38 cellular contexts compared by ENCODE assay signal in the genomic region with DNA sequence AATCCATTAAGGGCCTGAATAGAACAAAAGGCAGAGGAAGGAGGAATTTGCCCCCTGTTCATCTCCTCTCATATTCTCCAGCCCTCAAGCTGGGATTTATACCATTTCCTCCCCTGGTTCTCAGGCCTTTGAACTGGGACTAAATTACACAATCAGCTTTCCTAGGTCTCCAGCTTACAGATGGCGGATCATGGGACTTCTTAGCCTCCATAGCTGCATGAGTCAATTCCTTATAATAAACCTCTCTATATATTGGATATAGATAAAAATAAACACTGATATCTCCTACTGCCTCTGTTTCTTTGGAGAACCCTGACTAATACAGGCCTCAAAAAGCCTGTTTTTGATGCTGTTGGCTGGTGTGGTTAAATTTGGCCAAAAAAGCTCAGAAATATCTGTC.
"Had no signal": no experiment of that assay in that cellular context is flagged by ENCODE, and none has a peak within 500 bp of the region (broad histone marks: within the 10 kb centered on the region; RNA-seq: fewer than 3 reads in every experiment).

No MANE protein-coding gene starts in this region.

- H3K4me3 ChIP-seq: adrenal gland, ascending aorta, body of pancreas, breast epithelium, cardiac muscle cell had no signal

- H3K4me1 ChIP-seq: adrenal gland, ascending aorta, body of pancreas, breast epithelium had no signal

- H3K9me3 ChIP-seq: adrenal gland, ascending aorta, body of pancreas, breast epithelium had no signal

- H3K27ac Mint-ChIP-seq: activated naive CD4-positive, alpha-beta T cell treated with anti-CD3 and anti-CD28 coated beads for 36 hours; activated naive CD4-positive, alpha-beta T cell treated with anti-CD3 and anti-CD28 coated beads, Interleukin-2, amount 10 ng/mL, durations not matched to agents 7 days and 5 days; activated naive CD4-positive, alpha-beta T cell treated with anti-CD3 and anti-CD28 coated beads, Interleukin-2, amount 50 U/mL, for 24 hours; activated naive CD4-positive, alpha-beta T cell treated with anti-CD3 and anti-CD28 coated beads, Interleukin-2, amount 50 U/mL, for 72 hours; activated naive CD8-positive, alpha-beta T cell; activated naive CD8-positive, alpha-beta T cell treated with anti-CD3 and anti-CD28 coated beads for 36 hours; activated naive CD8-positive, alpha-beta T cell treated with anti-CD3 and anti-CD28 coated beads, Interleukin-2, amount 10 ng/mL, durations not matched to agents 7 days and 5 days; activated naive CD8-positive, alpha-beta T cell treated with anti-CD3 and anti-CD28 coated beads, Interleukin-2, amount 50 U/mL, for 24 hours; activated T-cell treated with anti-CD3 and anti-CD28 coated beads, Interleukin-2, amount 50 U/mL, for 24 hours; activated T-cell treated with anti-CD3 and anti-CD28 coated beads, Interleukin-2, amount 50 U/mL, for 72 hours; activated T-helper 1 cell treated with anti-CD3 and anti-CD28 coated beads, Interleukin-12 subunit alpha, Interleukin-12 subunit beta, Interleukin-2, Interleukin-4 antibody, amounts not matched to agents 30 ng/mL and 10 ng/mL and 1 ng/mL, durations not matched to agents 14 hours and 24 hours and 36 hours; activated T-helper 17 cell treated with anti-CD3 and anti-CD28 coated beads, Interleukin-2, amount 50 U/mL, for 72 hours; activated T-helper 2 cell treated with anti-CD3 and anti-CD28 coated beads, Interferon-gamma antibody, Interleukin-2, Interleukin-4, amounts not matched to agents 10 μg/mL and 5 μg/mL and 100 μg/mL, durations not matched to agents 14 hours and 24 hours and 36 hours; brain had no signal

- H3K27me3 Mint-ChIP-seq: activated naive CD4-positive, alpha-beta T cell treated with anti-CD3 and anti-CD28 coated beads, Interleukin-2, amount 10 ng/mL, durations not matched to agents 7 days and 5 days; activated naive CD8-positive, alpha-beta T cell treated with anti-CD3 and anti-CD28 coated beads, Interleukin-2, amount 50 U/mL, for 24 hours; central memory CD8-positive, alpha-beta T cell had no signal

- DNase-seq: activated effector memory CD4-positive, alpha-beta T cell treated with anti-CD3 and anti-CD28 coated beads, Interleukin-2, amount 50 U/mL, for 16 hours; activated effector memory CD4-positive, alpha-beta T cell treated with Interleukin-2 at 50 U/mL for 16 hours; activated gamma-delta T cell; activated gamma-delta T cell treated with Interleukin-2 at 50 U/mL for 16 hours; activated naive CD4-positive, alpha-beta T cell; activated naive CD4-positive, alpha-beta T cell treated with anti-CD3 and anti-CD28 coated beads for 36 hours; activated naive CD4-positive, alpha-beta T cell treated with anti-CD3 and anti-CD28 coated beads, Interleukin-2, amount 10 ng/mL, durations not matched to agents 7 days and 5 days; activated naive CD4-positive, alpha-beta T cell treated with anti-CD3 and anti-CD28 coated beads, Interleukin-2, amount 50 U/mL, for 16 hours; activated naive CD4-positive, alpha-beta T cell treated with Interleukin-2 at 50 U/mL for 16 hours; activated naive CD8-positive, alpha-beta T cell treated with anti-CD3 and anti-CD28 coated beads for 36 hours; activated naive CD8-positive, alpha-beta T cell treated with anti-CD3 and anti-CD28 coated beads, Interleukin-2, amount 10 ng/mL, durations not matched to agents 7 days and 5 days; activated naive CD8-positive, alpha-beta T cell treated with anti-CD3 and anti-CD28 coated beads, Interleukin-2, amount 50 U/mL, for 24 hours; activated T-cell treated with anti-CD3 and anti-CD28 coated beads for 4 hours; activated T-cell treated with anti-CD3 and anti-CD28 coated beads, Interleukin-2, amount 50 U/mL, for 1 hour; activated T-cell treated with anti-CD3 and anti-CD28 coated beads, Interleukin-2, amount 50 U/mL, for 24 hours; activated T-cell treated with anti-CD3 and anti-CD28 coated beads, Interleukin-2, amount 50 U/mL, for 4 hours; activated T-cell treated with anti-CD3 and anti-CD28 coated beads, Interleukin-2, amount 50 U/mL, for 48 hours; activated T-cell treated with anti-CD3 and anti-CD28 coated beads, Interleukin-2, amount 50 U/mL, for 72 hours; adrenal gland; amniotic stem cell; amygdala; anterior cingulate cortex; aorta; body of pancreas; brain microvascular endothelial cell; central memory CD4-positive, alpha-beta T cell; cerebellar nuclear complex had no signal

- H3K4me3 Mint-ChIP-seq: activated naive CD4-positive, alpha-beta T cell treated with anti-CD3 and anti-CD28 coated beads for 36 hours; activated naive CD4-positive, alpha-beta T cell treated with anti-CD3 and anti-CD28 coated beads, Interleukin-2, amount 10 ng/mL, durations not matched to agents 7 days and 5 days; activated naive CD4-positive, alpha-beta T cell treated with anti-CD3 and anti-CD28 coated beads, Interleukin-2, amount 50 U/mL, for 24 hours; activated naive CD8-positive, alpha-beta T cell; activated naive CD8-positive, alpha-beta T cell treated with anti-CD3 and anti-CD28 coated beads for 36 hours; activated naive CD8-positive, alpha-beta T cell treated with anti-CD3 and anti-CD28 coated beads, Interleukin-2, amount 10 ng/mL, durations not matched to agents 7 days and 5 days; activated naive CD8-positive, alpha-beta T cell treated with anti-CD3 and anti-CD28 coated beads, Interleukin-2, amount 50 U/mL, for 24 hours; activated T-cell treated with anti-CD3 and anti-CD28 coated beads, Interleukin-2, amount 50 U/mL, for 24 hours; activated T-cell treated with anti-CD3 and anti-CD28 coated beads, Interleukin-2, amount 50 U/mL, for 4 hours; activated T-cell treated with anti-CD3 and anti-CD28 coated beads, Interleukin-2, amount 50 U/mL, for 72 hours; activated T-helper 1 cell treated with anti-CD3 and anti-CD28 coated beads, Interleukin-12 subunit alpha, Interleukin-12 subunit beta, Interleukin-2, Interleukin-4 antibody, amounts not matched to agents 30 ng/mL and 10 ng/mL and 1 ng/mL, durations not matched to agents 14 hours and 24 hours and 36 hours; activated T-helper 17 cell treated with anti-CD3 and anti-CD28 coated beads, Interleukin-2, amount 50 U/mL, for 72 hours; brain; central memory CD8-positive, alpha-beta T cell had no signal

- H3K27me3 ChIP-seq: ascending aorta, body of pancreas, brain microvascular endothelial cell, breast epithelium, cardiac muscle cell had no signal

- H3K27ac ChIP-seq: adrenal gland, ascending aorta, body of pancreas, brain microvascular endothelial cell, breast epithelium, cardiac muscle cell had no signal

- H3K9me3 Mint-ChIP-seq: activated naive CD4-positive, alpha-beta T cell treated with anti-CD3 and anti-CD28 coated beads for 36 hours; activated T-cell treated with anti-CD3 and anti-CD28 coated beads, Interleukin-2, amount 50 U/mL, for 24 hours; activated T-cell treated with anti-CD3 and anti-CD28 coated beads, Interleukin-2, amount 50 U/mL, for 4 hours; activated T-cell treated with anti-CD3 and anti-CD28 coated beads, Interleukin-2, amount 50 U/mL, for 72 hours; activated T-helper 17 cell treated with anti-CD3 and anti-CD28 coated beads, Interleukin-2, amount 50 U/mL, for 72 hours had no signal

- H3K4me1 Mint-ChIP-seq: activated naive CD4-positive, alpha-beta T cell treated with anti-CD3 and anti-CD28 coated beads, Interleukin-2, amount 10 ng/mL, durations not matched to agents 7 days and 5 days; activated naive CD4-positive, alpha-beta T cell treated with anti-CD3 and anti-CD28 coated beads, Interleukin-2, amount 50 U/mL, for 24 hours; activated naive CD8-positive, alpha-beta T cell treated with anti-CD3 and anti-CD28 coated beads for 36 hours; activated naive CD8-positive, alpha-beta T cell treated with anti-CD3 and anti-CD28 coated beads, Interleukin-2, amount 10 ng/mL, durations not matched to agents 7 days and 5 days; activated naive CD8-positive, alpha-beta T cell treated with anti-CD3 and anti-CD28 coated beads, Interleukin-2, amount 50 U/mL, for 24 hours; activated T-helper 17 cell treated with anti-CD3 and anti-CD28 coated beads, Interleukin-2, amount 50 U/mL, for 72 hours; brain; central memory CD8-positive, alpha-beta T cell had no signal

- ATAC-seq: activated naive CD4-positive, alpha-beta T cell treated with anti-CD3 and anti-CD28 coated beads, Interleukin-2, amount 50 U/mL, for 72 hours; activated naive CD8-positive, alpha-beta T cell treated with anti-CD3 and anti-CD28 coated beads, Interleukin-2, amount 50 U/mL, for 24 hours; activated T-cell treated with anti-CD3 and anti-CD28 coated beads, Interleukin-2, amount 50 U/mL, for 4 hours; activated T-cell treated with anti-CD3 and anti-CD28 coated beads, Interleukin-2, amount 50 U/mL, for 72 hours; activated T-helper 17 cell treated with anti-CD3 and anti-CD28 coated beads, Interleukin-2, amount 50 U/mL, for 72 hours; body of pancreas had no signal

- H3K36me3 Mint-ChIP-seq: activated naive CD4-positive, alpha-beta T cell treated with anti-CD3 and anti-CD28 coated beads, Interleukin-2, amount 10 ng/mL, durations not matched to agents 7 days and 5 days; activated naive CD4-positive, alpha-beta T cell treated with anti-CD3 and anti-CD28 coated beads, Interleukin-2, amount 50 U/mL, for 24 hours; activated naive CD8-positive, alpha-beta T cell; activated naive CD8-positive, alpha-beta T cell treated with anti-CD3 and anti-CD28 coated beads for 36 hours; activated naive CD8-positive, alpha-beta T cell treated with anti-CD3 and anti-CD28 coated beads, Interleukin-2, amount 10 ng/mL, durations not matched to agents 7 days and 5 days; brain had no signal

- H3K36me3 ChIP-seq: adrenal gland, ascending aorta, brain microvascular endothelial cell, breast epithelium, cardiac muscle cell had no signal
